12 cellular contexts compared by ENCODE assay signal in genomic region chr5:173825215-173825865, GRCh38.
A peak's percentile ranks its signal among the peaks of the same experiment; 100 is the strongest.
DNase-seq lines count a peak whose midpoint lies in the region; ATAC-seq and TF ChIP-seq lines count a peak whose summit lies in the region.
"Had no signal": no experiment of that assay in that cellular context is flagged by ENCODE, and none has a peak within 500 bp of the region (broad histone marks: within the 10 kb centered on the region; RNA-seq: fewer than 3 reads in every experiment).

No MANE protein-coding gene starts in this region.

- H3K9me3 ChIP-seq in aorta (ENCODE audit: control insufficient read depth, low read length) (no peaks in the 10 kb centered on the region), esophagus muscularis mucosa (peaks cover 0 to 7% (median 0%) of the 10 kb centered on the region in 4 donors)

- H2BK15ac ChIP-seq in mesendoderm (replicated peaks; ENCODE audit: low read depth), result no peak overlapping the region

- no peaks in the 10 kb centered on the region for H3K36me3 Mint-ChIP-seq in activated naive CD4-positive, alpha-beta T cell treated with anti-CD3 and anti-CD28 coated beads, Interleukin-2, amount 10 ng/mL, durations not matched to agents 7 days and 5 days

- H2AK5ac ChIP-seq in mesendoderm (ENCODE audit: low read length), result no peak overlapping the region

- no CpG with 5 or more reads among the region's 13 CpGs for WGBS in mesendoderm (ENCODE audit: extremely low coverage, insufficient coverage, low lambda C conversion rate)
- WGBS in aorta, 2 donors, result 10% methylated on average over 13 of the region's 13 CpGs
- WGBS in esophagus muscularis mucosa, result 77% methylated on average over 11 of the region's 13 CpGs

- H3K27ac Mint-ChIP-seq in activated naive CD4-positive, alpha-beta T cell treated with anti-CD3 and anti-CD28 coated beads, Interleukin-2, amount 10 ng/mL, durations not matched to agents 7 days and 5 days, result no peak overlapping the region
- H3K27ac Mint-ChIP-seq: T-helper 2 cell treated with Interferon-gamma antibody and Interleukin-4, amounts not matched to agents 5 μg/mL and 100 μg/mL, for 36 hours had no signal

- H3K9me3 Mint-ChIP-seq in activated naive CD4-positive, alpha-beta T cell treated with anti-CD3 and anti-CD28 coated beads, Interleukin-2, amount 10 ng/mL, durations not matched to agents 7 days and 5 days, result no peaks in the 10 kb centered on the region
- H3K9me3 Mint-ChIP-seq: T-helper 2 cell treated with Interferon-gamma antibody and Interleukin-4, amounts not matched to agents 5 μg/mL and 100 μg/mL, for 36 hours had no signal

- peaks cover 7% of the 10 kb centered on the region for H3K27me3 Mint-ChIP-seq in activated naive CD4-positive, alpha-beta T cell treated with anti-CD3 and anti-CD28 coated beads, Interleukin-2, amount 10 ng/mL, durations not matched to agents 7 days and 5 days

- H3K4me3 ChIP-seq in brain microvascular endothelial cell (ENCODE audit: low read depth, low read length) (no peak overlapping the region), mesendoderm (ENCODE audit: low read length) (no peak overlapping the region), aorta (ENCODE audit: low read length in 2 of 2) (no peak overlapping the region), esophagus muscularis mucosa (no peak overlapping the region)

- no peaks in the 10 kb centered on the region for H3K27me3 ChIP-seq in brain microvascular endothelial cell (replicated peaks)
- no peaks in the 10 kb centered on the region for H3K27me3 ChIP-seq in mesendoderm (ENCODE audit: insufficient read depth, low read length, poor library complexity)
- H3K27me3 ChIP-seq in aorta (ENCODE audit: control insufficient read depth in 1 of 2, insufficient read depth in 2 of 2, low read length in 1 of 2), result no peaks in the 10 kb centered on the region
- no peaks in the 10 kb centered on the region for H3K27me3 ChIP-seq in esophagus muscularis mucosa

- no peaks in the 10 kb centered on the region for H3K79me1 ChIP-seq in mesendoderm (ENCODE audit: low read length)

- H3K4ac ChIP-seq in mesendoderm (ENCODE audit: low read depth, low read length), result no peak overlapping the region

- CTCF ChIA-PET in activated naive CD4-positive, alpha-beta T cell treated with anti-CD3 and anti-CD28 coated beads, Interleukin-2, amount 10 ng/mL, durations not matched to agents 7 days and 5 days (lab: Charles Lee), result interaction anchor here (0.6 kb wide), 1 partner anchor 162 kb away, joined by 3 read pairs; no protein-coding TSS in a partner anchor

- H3K56ac ChIP-seq in mesendoderm (ENCODE audit: low read length), result no peak overlapping the region

- no peak overlapping the region for H4K8ac ChIP-seq in mesendoderm (ENCODE audit: low read depth, low read length)

- intact Hi-C loops in Right ventricle myocardium superior (cut with DNase I), result no loop called here
- intact Hi-C loops in cardiac septum (cut with DNase I), result no loop called here
- intact Hi-C loops in aorta (cut with DNase I), result loop anchor here in 1 of 2 donors (10.0 kb wide), 1 partner anchor 61 kb away; no protein-coding TSS in a partner anchor
- intact Hi-C loops in esophagus muscularis mucosa (cut with DNase I), result no loop called here

- H3K4me1 ChIP-seq in mesendoderm (ENCODE audit: control insufficient read depth, low read depth, low read length), result no peaks in the 10 kb centered on the region
- no peaks in the 10 kb centered on the region for H3K4me1 ChIP-seq in aorta (ENCODE audit: control insufficient read depth in 1 of 2, insufficient read depth in 2 of 2, low read length in 2 of 2)
- H3K4me1 ChIP-seq in esophagus muscularis mucosa, result no peaks in the 10 kb centered on the region

- no peak for TF ChIP-seq EP300 in esophagus muscularis mucosa (IDR thresholded peaks at IDR 0.05)

- no peak for TF ChIP-seq POLR2A in esophagus muscularis mucosa (IDR thresholded peaks at IDR 0.05; ENCODE audit: low read depth)

- no peak overlapping the region for H3K4me2 ChIP-seq in mesendoderm (ENCODE audit: low read length)

- no peak for DNase-seq in Right ventricle myocardium superior
- no peak for DNase-seq in cardiac septum (ENCODE audit: low spot score)
- DNase-seq in brain microvascular endothelial cell, result peak; percentile 56
- peak; percentile 54 for DNase-seq in mesendoderm
- DNase-seq in aorta, result peak in 1 of 2 donors; percentile 61
- DNase-seq in HCEC 1CT, result no peak
- DNase-seq in esophagus muscularis mucosa (ENCODE audit: extremely low spot score), result no peak
- DNase-seq in activated naive CD4-positive, alpha-beta T cell treated with anti-CD3 and anti-CD28 coated beads, Interleukin-2, amount 10 ng/mL, durations not matched to agents 7 days and 5 days, result no peak
- DNase-seq: ACHN; NCI-H2029 treated with DMSO at 0.1 percent for 48 hours; stimulated activated CD4-positive, alpha-beta T cell treated with anti-CD3 and anti-CD28 coated beads, Interleukin-4, amount 100 ng/mL, for 24 hours had no signal

- ATAC-seq in Right ventricle myocardium superior (ENCODE audit: poor library complexity) (peak; percentile 45), aorta (ENCODE audit: low FRiP score) (no peak)

- H3K79me2 ChIP-seq in mesendoderm (ENCODE audit: control insufficient read depth, insufficient read depth, low read length), result no peaks in the 10 kb centered on the region

- H3K36me3 ChIP-seq in brain microvascular endothelial cell (replicated peaks) (no peaks in the 10 kb centered on the region), mesendoderm (ENCODE audit: control insufficient read depth, insufficient read depth, low read length) (no peaks in the 10 kb centered on the region), aorta (ENCODE audit: control insufficient read depth in 1 of 2, insufficient read depth in 2 of 2, low read length in 1 of 2) (no peaks in the 10 kb centered on the region), esophagus muscularis mucosa (no peaks in the 10 kb centered on the region)

- no peak overlapping the region for H4K5ac ChIP-seq in mesendoderm (ENCODE audit: low read length)

- no peak overlapping the region for H2BK5ac ChIP-seq in mesendoderm (ENCODE audit: low read length)

- no peak overlapping the region for H3K18ac ChIP-seq in mesendoderm (ENCODE audit: low read length)

- no peak overlapping the region for H2BK120ac ChIP-seq in mesendoderm (ENCODE audit: low read depth, low read length)

- TF ChIP-seq CTCF in brain microvascular endothelial cell (IDR thresholded peaks at IDR 0.05; ENCODE audit: low read depth, low read length, missing control alignments) (no peak), esophagus muscularis mucosa (IDR thresholded peaks at IDR 0.05) (no peak)

- peaks cover 21% of the 10 kb centered on the region for H3K4me1 Mint-ChIP-seq in activated naive CD4-positive, alpha-beta T cell treated with anti-CD3 and anti-CD28 coated beads, Interleukin-2, amount 10 ng/mL, durations not matched to agents 7 days and 5 days

- no peak overlapping the region for H3K9ac ChIP-seq in mesendoderm (ENCODE audit: low read length)

- in situ Hi-C loops in brain microvascular endothelial cell (cut with HindIII; ENCODE audit: low pct_ligation_motif_present, low sequenced_read_pairs), result no loop called here

- H3K4me3 Mint-ChIP-seq in activated naive CD4-positive, alpha-beta T cell treated with anti-CD3 and anti-CD28 coated beads, Interleukin-2, amount 10 ng/mL, durations not matched to agents 7 days and 5 days, result no peak overlapping the region
- H3K4me3 Mint-ChIP-seq: T-helper 2 cell treated with Interferon-gamma antibody and Interleukin-4, amounts not matched to agents 5 μg/mL and 100 μg/mL, for 36 hours had no signal

- no peak overlapping the region for H3K23ac ChIP-seq in mesendoderm (ENCODE audit: low read length)

- H3K27ac ChIP-seq in brain microvascular endothelial cell (no peak overlapping the region), mesendoderm (ENCODE audit: low read depth, low read length) (no peak overlapping the region), aorta (ENCODE audit: low read depth in 1 of 2, low read length in 2 of 2) (peak overlapping the region; percentile 63 to 79), esophagus muscularis mucosa (replicated peaks in 1 of 4) (no peak overlapping the region)

Comparison
In these comparisons a context has a peak if more than half of its experiments do, and no peak if none do; other contexts are left out.
1. DNase-seq: peak in brain microvascular endothelial cell (single experiment) and mesendoderm (single experiment); none in Right ventricle myocardium superior (single experiment), cardiac septum (single experiment), HCEC 1CT (single experiment), esophagus muscularis mucosa (single experiment) and activated naive CD4-positive, alpha-beta T cell treated with anti-CD3 and anti-CD28 coated beads, Interleukin-2, amount 10 ng/mL, durations not matched to agents 7 days and 5 days (single experiment).
2. H3K27ac ChIP-seq: peak in aorta (2 of 2); none in brain microvascular endothelial cell (single experiment), mesendoderm (single experiment) and esophagus muscularis mucosa (0 of 4).